In genomic region chr1:168084396-168085231, GRCh38 we compare ENCODE assay signal across 9 cellular contexts. TPM values are rescaled to one million over a fixed set of nuclear protein-coding genes. Genes with fewer than 3 reads are reported as not detected.
DNase-seq lines count a peak whose midpoint lies in the region; ATAC-seq and TF ChIP-seq lines count a peak whose summit lies in the region.
"Had no signal": no experiment of that assay in that cellular context is flagged by ENCODE, and none has a peak within 500 bp of the region (broad histone marks: within the 10 kb centered on the region; RNA-seq: fewer than 3 reads in every experiment).

No MANE protein-coding gene starts in this region.

- peak; percentile 89 for TF ChIP-seq CTCF in AG04450 (IDR thresholded peaks at IDR 0.05; ENCODE audit: low read depth, low read length)
- TF ChIP-seq CTCF in dorsolateral prefrontal cortex (IDR thresholded peaks at IDR 0.05 in 54 of 56, conservative IDR thresholded peaks at IDR 0.05 in 2 of 56; ENCODE audit: low read depth in 1 of 56, partially characterized antibody in 56 of 56) = peak; percentile 33 to 84 (median 71)
- TF ChIP-seq CTCF in mucosa of descending colon (IDR thresholded peaks at IDR 0.05) = peak; percentile 78

- intact Hi-C loops in dorsolateral prefrontal cortex (cut with DNase I) (loop anchor here (5.0 to 10.0 kb wide), 3 partner anchors 260 to 362 kb away; partner anchors contain the start of gene MPZL1 (in 2 of the 2)), mucosa of descending colon (cut with DNase I, micrococcal nuclease) (no loop called here)

- CTCF ChIA-PET in AG04450 (lab: Charles Lee) = interaction anchor here (0.6 to 3.3 kb wide), 42 partner anchors 8 to 1227 kb away, joined by 3 to 17 read pairs (median 5); partner anchors contain the start of genes DCAF6 and SFT2D2

- DNase-seq in AG04450 (ENCODE audit: low read depth, low spot score) (no peak), NCI-H1048 (lab: John Stamatoyannopoulos, UW) (peak; percentile 21), dorsolateral prefrontal cortex (peak in 1 of 10 donors; percentile 38), mucosa of descending colon (peak in 2 of 3 donors; percentile 60 to 71), dedifferentiated amniotic fluid mesenchymal stem cell (ENCODE audit: extremely low spot score) (no peak)
- DNase-seq in activated CD4-positive, alpha-beta T cell treated with anti-CD3 and anti-CD28 coated beads, Interleukin-2, amount 50 U/mL, for 4 hours = peak; percentile 45 to 50
- peak; percentile 13 to 47 for DNase-seq in stimulated activated CD8-positive, alpha-beta memory T cell treated with anti-CD3 and anti-CD28 coated beads, Interleukin-7, amount 100 ng/mL, for 4 hours (ENCODE audit: low read depth in 2 of 2)

- H3K4me1 ChIP-seq in mucosa of descending colon (ENCODE audit: low read depth) = peaks cover under 1% of the 10 kb centered on the region
- H3K4me1 ChIP-seq: HAP-1 had no signal

- ATAC-seq in GM18867 (IDR thresholded peaks at IDR 0.05; ENCODE audit: unreplicated experiment) (peak; percentile 61), mucosa of descending colon (no peak)

- POLR2A ChIA-PET in AG04450 (lab: Yijun Ruan, JAX) = interaction anchor here (0.7 kb wide), 1 partner anchor 369 kb away, joined by 4 read pairs; no protein-coding TSS in a partner anchor

- H3K27me3 ChIP-seq in AG04450 (ENCODE audit: control insufficient read depth, insufficient read depth, low read length) (no peaks in the 10 kb centered on the region), dorsolateral prefrontal cortex (no peaks in the 10 kb centered on the region)

- H3K27ac ChIP-seq in AG04450 (ENCODE audit: low read depth, low read length) (no peak overlapping the region), dorsolateral prefrontal cortex (peak overlapping the region in 30 of 59 donors; percentile 1 to 77 (median 44))

- no peak overlapping the region for H3K4me3 ChIP-seq in AG04450 (ENCODE audit: low read depth, low read length)
- H3K4me3 ChIP-seq in dorsolateral prefrontal cortex = no peak overlapping the region
- H3K4me3 ChIP-seq in mucosa of descending colon = no peak overlapping the region
- H3K4me3 ChIP-seq: HAP-1 had no signal

- H3K9me3 ChIP-seq in AG04450 (ENCODE audit: control insufficient read depth, insufficient read depth, low read length) (no peaks in the 10 kb centered on the region), mucosa of descending colon (no peaks in the 10 kb centered on the region)
- H3K9me3 ChIP-seq: HAP-1 had no signal

- H3K36me3 ChIP-seq in mucosa of descending colon (ENCODE audit: low read depth) = no peaks in the 10 kb centered on the region

RNA-seq across cellular contexts. Expression of gene GPR161, which starts 52.1 kb away (rescaled TPM):
- 14.1 and 19.4 TPM in 2 replicates for polyA plus RNA-seq in AG04450 (2011; rRNA removed)
- 40.5 and 61.6 TPM in 2 replicates for polyA minus RNA-seq in AG04450 (2011; rRNA and poly(A)+ RNA removed)
- total RNA-seq in dorsolateral prefrontal cortex = 10 to 100 TPM in 108 of 120 experiments, 1 to 10 TPM in 12; 7.9 to 19.9 (median 13.2) TPM
- total RNA-seq in mucosa of descending colon = 10 to 100 TPM in 1 of 3 donors, 1 to 10 TPM in 2; 2.2 to 13.1 (median 4.2) TPM

Comparison
In these comparisons a context has a peak if more than half of its experiments do, and no peak if none do; other contexts are left out.
1. DNase-seq: peak in NCI-H1048 (single experiment), activated CD4-positive, alpha-beta T cell treated with anti-CD3 and anti-CD28 coated beads, Interleukin-2, amount 50 U/mL, for 4 hours (2 of 2), mucosa of descending colon (2 of 3) and stimulated activated CD8-positive, alpha-beta memory T cell treated with anti-CD3 and anti-CD28 coated beads, Interleukin-7, amount 100 ng/mL, for 4 hours (2 of 2); none in AG04450 (single experiment) and dedifferentiated amniotic fluid mesenchymal stem cell (single experiment).
2. intact Hi-C loops: an anchor here in dorsolateral prefrontal cortex (5.0 to 10.0 kb wide); none called in mucosa of descending colon.
3. Peak in every context shown above with its lines, with median percentiles within 50 percentile points of each other: CTCF ChIP-seq.